In the genomic region with DNA sequence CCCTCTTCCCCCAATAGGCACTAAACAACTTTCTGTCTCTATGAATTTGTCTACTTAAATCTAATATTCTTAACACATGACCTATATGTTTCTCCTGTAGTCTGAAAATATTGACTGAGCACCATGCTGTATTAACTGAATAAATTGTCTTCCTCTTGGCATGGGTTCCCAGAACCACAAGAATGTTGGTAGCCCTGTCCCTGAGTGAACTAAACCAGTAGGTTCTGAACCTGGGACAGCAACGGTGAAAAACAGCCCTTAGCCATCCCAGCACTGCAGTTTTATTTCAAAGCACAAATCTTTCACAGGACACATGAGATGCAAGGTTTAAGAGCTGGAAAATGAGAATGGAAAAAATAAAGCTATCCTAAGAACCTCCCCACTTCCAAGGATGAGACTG, we compare ENCODE assay signal across 26 cellular contexts. TPM values are rescaled to one million over a fixed set of nuclear protein-coding genes. Genes with fewer than 3 reads are reported as not detected.
DNase-seq lines count a peak whose midpoint lies in the region; ATAC-seq and TF ChIP-seq lines count a peak whose summit lies in the region.
"Had no signal": no experiment of that assay in that cellular context is flagged by ENCODE, and none has a peak within 500 bp of the region (broad histone marks: within the 10 kb centered on the region; RNA-seq: fewer than 3 reads in every experiment).

No MANE protein-coding gene starts in this region.

- no peak for TF ChIP-seq POLR2A in testis (IDR thresholded peaks at IDR 0.05)

- intact Hi-C loops in testis (cut with DNase I; ENCODE audit: low total_unique reads) = no loop called here

- TF ChIP-seq CTCF in epithelial cell of esophagus (IDR thresholded peaks at IDR 0.05; ENCODE audit: insufficient read depth, low read depth, low read length, missing control alignments) (no peak), osteoblast (IDR thresholded peaks at IDR 0.05; ENCODE audit: extremely low read depth, low read depth, low read length) (no peak), testis (IDR thresholded peaks at IDR 0.05) (no peak)

- WGBS in GM23248 (ENCODE audit: low coverage in 1 of 2, low lambda C conversion rate in 2 of 2, missing lambda C conversion rate in 2 of 2), 2 experiments = 77% methylated on average over 1 of the region's 1 CpG
- 81 to 86% methylated on average over 1 of the region's 1 CpG for WGBS in testis, 2 donors

- H3K4me1 ChIP-seq in GM23248 (ENCODE audit: insufficient read depth) (peaks cover 19% of the 10 kb centered on the region), osteoblast (ENCODE audit: insufficient read depth, low read length) (peaks cover 17% of the 10 kb centered on the region), testis (no peaks in the 10 kb centered on the region)
- H3K4me1 ChIP-seq: heart right ventricle, left lung, upper lobe of left lung had no signal

- H3K36me3 ChIP-seq in GM23248 (ENCODE audit: low read depth) = no peaks in the 10 kb centered on the region
- no peaks in the 10 kb centered on the region for H3K36me3 ChIP-seq in osteoblast (ENCODE audit: insufficient read depth, low read length)
- H3K36me3 ChIP-seq in testis (ENCODE audit: low read depth, missing control alignments) = no peaks in the 10 kb centered on the region
- H3K36me3 ChIP-seq: heart right ventricle, left lung, sigmoid colon, upper lobe of left lung had no signal

- H3K9ac ChIP-seq in GM23248 = no peak overlapping the region

- no peak overlapping the region for H3K4me3 Mint-ChIP-seq in T-helper 17 cell
- no peak overlapping the region for H3K4me3 Mint-ChIP-seq in natural killer cell treated with Interleukin-12 subunit alpha and Interleukin-12 subunit beta and Interleukin-15 and Interleukin-18, amount 100 ng/mL, for 72 hours
- H3K4me3 Mint-ChIP-seq: activated CD4-positive, alpha-beta memory T cell treated with anti-CD3 and anti-CD28 coated beads for 36 hours; CD4-positive, alpha-beta memory T cell; central memory CD8-positive, alpha-beta T cell; neural crest cell had no signal

- DNase-seq in GM23248 (peak; percentile 61), T-helper 17 cell (no peak), epithelial cell of esophagus (ENCODE audit: low read depth) (peak; percentile 26), osteoblast (ENCODE audit: insufficient read length, low spot score, missing footprints) (no peak), testis (no peak), HuH-7 (ENCODE audit: low spot score) (no peak)
- no peak for DNase-seq in natural killer cell treated with Interleukin-12 subunit alpha and Interleukin-12 subunit beta and Interleukin-15 and Interleukin-18, amount 100 ng/mL, for 72 hours (ENCODE audit: low spot score)
- DNase-seq: activated CD4-positive, alpha-beta memory T cell treated with anti-CD3 and anti-CD28 coated beads for 36 hours; activated effector memory CD4-positive, alpha-beta T cell treated with anti-CD3 and anti-CD28 coated beads, Interleukin-2, amount 50 U/mL, for 16 hours; activated T-cell treated with anti-CD3 and anti-CD28 coated beads for 4 hours; CD4-positive, alpha-beta memory T cell; heart right ventricle; KG1; left lung; midbrain; NCI-H146; NCI-H510A; PC-9; Right ventricle myocardium superior; sigmoid colon; stimulated activated CD8-positive, alpha-beta memory T cell treated with anti-CD3 and anti-CD28 coated beads, Interleukin-4, amount 100 ng/mL, for 48 hours; upper lobe of left lung had no signal

- no peaks in the 10 kb centered on the region for H3K9me2 ChIP-seq in GM23248 (ENCODE audit: insufficient read depth)

- peaks cover 14% of the 10 kb centered on the region for H3K4me1 Mint-ChIP-seq in T-helper 17 cell
- H3K4me1 Mint-ChIP-seq in natural killer cell treated with Interleukin-12 subunit alpha and Interleukin-12 subunit beta and Interleukin-15 and Interleukin-18, amount 100 ng/mL, for 72 hours (ENCODE audit: low read depth in 2 of 2) = peaks cover 0 to 9% of the 10 kb centered on the region in 2 donors
- H3K4me1 Mint-ChIP-seq: neural crest cell had no signal

- H3K4me2 ChIP-seq in GM23248 (ENCODE audit: unreplicated experiment) (peak overlapping the region; percentile 56), osteoblast (ENCODE audit: insufficient read depth, low read length) (peak overlapping the region; percentile 15)
- H3K4me2 ChIP-seq: PC-9 had no signal

- ATAC-seq in T-helper 17 cell = no peak
- ATAC-seq in natural killer cell treated with Interleukin-12 subunit alpha and Interleukin-12 subunit beta and Interleukin-15 and Interleukin-18, amount 100 ng/mL, for 72 hours = no peak
- ATAC-seq in GM21360 (IDR thresholded peaks at IDR 0.05; ENCODE audit: unreplicated experiment) = no peak
- ATAC-seq: activated CD4-positive, CD25-positive, alpha-beta regulatory T cell treated with anti-CD3 and anti-CD28 coated beads, Interleukin-2, amount 50 U/mL, for 24 hours; heart right ventricle; left lung had no signal

- H2AFZ ChIP-seq in GM23248 (no peak overlapping the region), osteoblast (ENCODE audit: low read length) (no peak overlapping the region)
- H2AFZ ChIP-seq: PC-9 had no signal

- H3K79me2 ChIP-seq in GM23248 (ENCODE audit: insufficient read depth) (no peaks in the 10 kb centered on the region), osteoblast (ENCODE audit: insufficient read depth, low read length) (no peaks in the 10 kb centered on the region)

- H3K27me3 Mint-ChIP-seq in T-helper 17 cell = peaks cover 5% of the 10 kb centered on the region
- peaks cover 0 to 14% of the 10 kb centered on the region in 2 donors for H3K27me3 Mint-ChIP-seq in natural killer cell treated with Interleukin-12 subunit alpha and Interleukin-12 subunit beta and Interleukin-15 and Interleukin-18, amount 100 ng/mL, for 72 hours
- H3K27me3 Mint-ChIP-seq: activated CD4-positive, alpha-beta memory T cell treated with anti-CD3 and anti-CD28 coated beads for 36 hours had no signal

- H3K4me3 ChIP-seq in GM23248 (no peak overlapping the region; the same call in 1 of the 2 replicates), epithelial cell of esophagus (ENCODE audit: low read length) (no peak overlapping the region), osteoblast (ENCODE audit: insufficient read depth, low read length) (no peak overlapping the region), testis (no peak overlapping the region)
- H3K4me3 ChIP-seq: heart right ventricle, left lung, PC-9, sigmoid colon, upper lobe of left lung had no signal

- no peaks in the 10 kb centered on the region for H3K9me3 Mint-ChIP-seq in natural killer cell treated with Interleukin-12 subunit alpha and Interleukin-12 subunit beta and Interleukin-15 and Interleukin-18, amount 100 ng/mL, for 72 hours
- H3K9me3 Mint-ChIP-seq: activated CD4-positive, alpha-beta memory T cell treated with anti-CD3 and anti-CD28 coated beads for 36 hours; central memory CD8-positive, alpha-beta T cell; neural crest cell had no signal

- no peaks in the 10 kb centered on the region for H3K27me3 ChIP-seq in GM23248 (replicated peaks; ENCODE audit: insufficient read depth)
- H3K27me3 ChIP-seq in osteoblast (ENCODE audit: insufficient read depth, low read length) = no peaks in the 10 kb centered on the region
- no peaks in the 10 kb centered on the region for H3K27me3 ChIP-seq in testis
- H3K27me3 ChIP-seq: heart right ventricle, left lung, sigmoid colon, upper lobe of left lung had no signal

- H3K36me3 Mint-ChIP-seq in T-helper 17 cell (ENCODE audit: low read depth) = no peaks in the 10 kb centered on the region
- no peaks in the 10 kb centered on the region for H3K36me3 Mint-ChIP-seq in natural killer cell treated with Interleukin-12 subunit alpha and Interleukin-12 subunit beta and Interleukin-15 and Interleukin-18, amount 100 ng/mL, for 72 hours
- H3K36me3 Mint-ChIP-seq: activated CD4-positive, alpha-beta memory T cell treated with anti-CD3 and anti-CD28 coated beads for 36 hours; CD4-positive, alpha-beta memory T cell had no signal

- H3K27ac ChIP-seq in GM23248 (no peak overlapping the region), osteoblast (ENCODE audit: low read depth, low read length) (no peak overlapping the region), testis (no peak overlapping the region)
- H3K27ac ChIP-seq: heart right ventricle, left lung, PC-9, sigmoid colon, upper lobe of left lung had no signal

- H3F3A ChIP-seq in GM23248 (ENCODE audit: insufficient read depth) = 0 out of 2 replicates have a peak, but pooled peaks cover 10% of the 10 kb centered on the region

- H4K20me1 ChIP-seq in GM23248 (ENCODE audit: insufficient read depth) (no peaks in the 10 kb centered on the region), osteoblast (ENCODE audit: insufficient read depth, low read length) (no peaks in the 10 kb centered on the region)

- H3K9me3 ChIP-seq in GM23248 (ENCODE audit: low read depth) (no peaks in the 10 kb centered on the region), T-helper 17 cell (ENCODE audit: control insufficient read depth, low read length, poor library complexity, severe bottlenecking) (no peaks in the 10 kb centered on the region), osteoblast (ENCODE audit: low read depth, low read length) (no peaks in the 10 kb centered on the region), testis (no peaks in the 10 kb centered on the region)
- H3K9me3 ChIP-seq: heart right ventricle, left lung, sigmoid colon, upper lobe of left lung had no signal

- H3K27ac Mint-ChIP-seq in T-helper 17 cell = peak overlapping the region; percentile 76
- no peak overlapping the region for H3K27ac Mint-ChIP-seq in natural killer cell treated with Interleukin-12 subunit alpha and Interleukin-12 subunit beta and Interleukin-15 and Interleukin-18, amount 100 ng/mL, for 72 hours
- H3K27ac Mint-ChIP-seq: activated CD4-positive, alpha-beta memory T cell treated with anti-CD3 and anti-CD28 coated beads for 36 hours had no signal

- in situ Hi-C loops in GM23248 (cut with MboI) = no loop called here

RNA-seq across cellular contexts. Expression of a gene that starts 20.4 kb away (rescaled TPM):
- 477 and 555 TPM in 2 replicates for total RNA-seq in GM23248 (2014; rRNA removed; shearing (Covaris generic))
- 969 and 998 TPM in 2 replicates for polyA plus RNA-seq in GM23248 (2016; fragmentation: Nextera tagmentation; extraction: Ambion mirVana)
- total RNA-seq in T-helper 17 cell = 100 to 1,000 TPM; 339 to 429 TPM
- 430 and 436 TPM in 2 replicates for total RNA-seq in osteoblast
- 100 to 1,000 TPM; 621 to 706 TPM for total RNA-seq in natural killer cell treated with Interleukin-12 subunit alpha and Interleukin-12 subunit beta and Interleukin-15 and Interleukin-18, amount 100 ng/mL, for 72 hours
- total RNA-seq in testis = 100 to 1,000 TPM; 257 to 259 TPM
- polyA plus RNA-seq in testis (ENCODE audit: insufficient read depth, low read depth, low replicate concordance) = 265 TPM

RNA-seq across cellular contexts. Expression of a gene that starts 55.9 kb away (rescaled TPM):
- 22.8 and 24.0 TPM in 2 replicates for total RNA-seq in GM23248 (2014; rRNA removed; shearing (Covaris generic))
- 25.5 and 28.5 TPM in 2 replicates for polyA plus RNA-seq in GM23248 (2016; fragmentation: Nextera tagmentation; extraction: Ambion mirVana)
- 10 to 100 TPM; 27.0 to 30.4 TPM for total RNA-seq in T-helper 17 cell
- total RNA-seq in osteoblast = 20.9 and 23.2 TPM in 2 replicates
- total RNA-seq in natural killer cell treated with Interleukin-12 subunit alpha and Interleukin-12 subunit beta and Interleukin-15 and Interleukin-18, amount 100 ng/mL, for 72 hours = 10 to 100 TPM; 50.8 to 55.2 TPM
- 10 to 100 TPM; 16.0 to 16.5 TPM for total RNA-seq in testis
- polyA plus RNA-seq in testis (ENCODE audit: insufficient read depth, low read depth, low replicate concordance) = 11.3 TPM

Comparison
In these comparisons a context has a peak if more than half of its experiments do, and no peak if none do; other contexts are left out.
1. DNase-seq: peak in GM23248 (single experiment) and epithelial cell of esophagus (single experiment); none in T-helper 17 cell (0 of 3), osteoblast (single experiment), natural killer cell treated with Interleukin-12 subunit alpha and Interleukin-12 subunit beta and Interleukin-15 and Interleukin-18, amount 100 ng/mL, for 72 hours (single experiment), testis (single experiment) and HuH-7 (single experiment).